10 cellular contexts compared by ENCODE assay signal in the genomic region with DNA sequence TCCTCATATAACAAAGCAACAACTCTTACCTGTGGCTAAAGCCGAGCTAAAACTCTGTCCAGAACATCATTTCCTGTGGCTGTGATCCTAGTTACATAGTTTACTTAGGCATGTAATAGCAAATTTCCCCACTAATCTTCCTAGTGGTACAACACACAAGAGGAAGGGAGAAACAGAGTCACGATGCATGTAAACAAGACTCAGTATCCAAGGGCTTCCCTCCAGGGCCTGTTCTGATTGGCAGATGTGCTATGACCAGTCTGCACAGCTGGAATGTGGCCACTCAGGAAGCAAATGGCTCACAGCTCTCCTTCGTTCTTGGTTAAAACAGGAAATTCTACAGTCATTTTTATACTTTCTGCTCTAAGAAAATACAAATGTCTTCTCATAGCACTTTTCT. TPM values are rescaled to one million over a fixed set of nuclear protein-coding genes. Genes with fewer than 3 reads are reported as not detected.
DNase-seq lines count a peak whose midpoint lies in the region; ATAC-seq and TF ChIP-seq lines count a peak whose summit lies in the region.
"Had no signal": no experiment of that assay in that cellular context is flagged by ENCODE, and none has a peak within 500 bp of the region (broad histone marks: within the 10 kb centered on the region; RNA-seq: fewer than 3 reads in every experiment).

No MANE protein-coding gene starts in this region.

- no peak overlapping the region for H2BK5ac ChIP-seq in trophoblast cell (ENCODE audit: low read depth, low read length, poor library complexity)

- no peak overlapping the region for H2BK12ac ChIP-seq in trophoblast cell (ENCODE audit: low read length)

- H3K4me1 ChIP-seq in heart left ventricle (peaks cover 0 to 50% (median 26%) of the 10 kb centered on the region in 12 donors), trophoblast cell (ENCODE audit: control insufficient read depth in 1 of 2, insufficient read depth in 2 of 2, low read length in 2 of 2) (peaks cover 0 to 7% of the 10 kb centered on the region in 2 experiments)

- peak; percentile 79 to 89 (median 83) for ATAC-seq in heart left ventricle
- ATAC-seq in GM19467 (IDR thresholded peaks at IDR 0.05; ENCODE audit: unreplicated experiment): no peak
- no peak for ATAC-seq in HG03039 (IDR thresholded peaks at IDR 0.05; ENCODE audit: unreplicated experiment)

- H4K12ac ChIP-seq in trophoblast cell (ENCODE audit: low read depth, low read length): no peak overlapping the region

- H3K4me3 ChIP-seq in heart left ventricle: peak overlapping the region in 10 of 12 donors; percentile 22 to 60 (median 41)
- H3K4me3 ChIP-seq in trophoblast cell (ENCODE audit: low read depth, low read length): no peak overlapping the region

- H3K79me2 ChIP-seq in trophoblast cell (ENCODE audit: control insufficient read depth, insufficient read depth, low read length, poor library complexity): no peaks in the 10 kb centered on the region

- no peak overlapping the region for H3K4ac ChIP-seq in trophoblast cell (ENCODE audit: low read depth, low read length)

- H2BK120ac ChIP-seq in trophoblast cell (ENCODE audit: insufficient read depth, low read length, poor library complexity): no peak overlapping the region

- H3K14ac ChIP-seq in trophoblast cell (ENCODE audit: low read length): no peak overlapping the region

- no peak overlapping the region for H4K91ac ChIP-seq in trophoblast cell (ENCODE audit: low read depth, low read length)

- TF ChIP-seq CTCF in heart left ventricle (IDR thresholded peaks at IDR 0.05): no peak

- no peaks in the 10 kb centered on the region for H3K9me3 ChIP-seq in heart left ventricle
- H3K9me3 ChIP-seq in trophoblast cell (ENCODE audit: insufficient read depth, low read depth, low read length): no peaks in the 10 kb centered on the region

- H3K4me2 ChIP-seq in trophoblast cell (ENCODE audit: low read length): no peak overlapping the region

- H3K79me1 ChIP-seq in trophoblast cell (ENCODE audit: low read length): peaks cover under 1% of the 10 kb centered on the region

- no peak overlapping the region for H2AFZ ChIP-seq in trophoblast cell (ENCODE audit: insufficient read depth, low read length, poor library complexity)

- intact Hi-C loops in heart left ventricle (cut with DNase I): no loop called here

- H3K27ac ChIP-seq in heart left ventricle (peak overlapping the region; percentile 35 to 78 (median 60)), trophoblast cell (ENCODE audit: low read depth, low read length) (no peak overlapping the region)

- WGBS in heart left ventricle, 4 donors: 10 to 40% (median 21%) methylated on average over 3 of the region's 3 CpGs
- no CpG with 5 or more reads among the region's 3 CpGs for WGBS in trophoblast cell (ENCODE audit: extremely low coverage, insufficient coverage, insufficient read length)

- no peak overlapping the region for H3K23ac ChIP-seq in trophoblast cell (ENCODE audit: low read length)

- H3K9ac ChIP-seq in trophoblast cell (ENCODE audit: low read length): no peak overlapping the region

- H3K36me3 ChIP-seq in heart left ventricle (peaks cover 0 to 9% (median 0%) of the 10 kb centered on the region in 9 donors), trophoblast cell (ENCODE audit: control insufficient read depth in 1 of 2, insufficient read depth in 2 of 2, low read length in 2 of 2) (no peaks in the 10 kb centered on the region)

- H4K8ac ChIP-seq in trophoblast cell (ENCODE audit: low read depth, low read length): no peak overlapping the region

- H2AK5ac ChIP-seq in trophoblast cell (ENCODE audit: low read length): no peak overlapping the region

- no peak for TF ChIP-seq POLR2A in heart left ventricle (IDR thresholded peaks at IDR 0.05)

- H3K27me3 ChIP-seq in heart left ventricle (no peaks in the 10 kb centered on the region), trophoblast cell (ENCODE audit: insufficient read depth, low read length) (no peaks in the 10 kb centered on the region)

- no peak overlapping the region for H3K18ac ChIP-seq in trophoblast cell (ENCODE audit: low read length)

- DNase-seq in AG20443 (ENCODE audit: low spot score) (peak; percentile 84), amniotic stem cell (lab: John Stamatoyannopoulos, UW) (peak; percentile 62), heart left ventricle (peak in 4 of 5 donors; percentile 49 to 72 (median 64)), trophoblast cell (peak; percentile 92 to 95), GM19238 (ENCODE audit: insufficient read length, low spot score) (no peak), GOT3 (lab: John Stamatoyannopoulos, UW) (no peak)
- DNase-seq: activated naive CD4-positive, alpha-beta T cell treated with anti-CD3 and anti-CD28 coated beads, Interleukin-2, amount 10 ng/mL, durations not matched to agents 7 days and 5 days; NCI-H524 treated with DMSO at 0.1 percent for 48 hours had no signal

RNA-seq across cellular contexts. Expression of a gene that starts 49.2 kb away (rescaled TPM):
- not detected for total RNA-seq in heart left ventricle
- polyA plus RNA-seq in heart left ventricle: not detected
- not detected in 2 replicates for polyA plus RNA-seq in trophoblast cell (2013)

Comparison
In these comparisons a context has a peak if more than half of its experiments do, and no peak if none do; other contexts are left out.
1. DNase-seq: peak in AG20443 (single experiment), amniotic stem cell (single experiment), heart left ventricle (4 of 5) and trophoblast cell (2 of 2); none in GM19238 (single experiment) and GOT3 (single experiment).
2. ATAC-seq: peak in heart left ventricle (4 of 4); none in GM19467 (single experiment) and HG03039 (single experiment).